In the genomic region with DNA sequence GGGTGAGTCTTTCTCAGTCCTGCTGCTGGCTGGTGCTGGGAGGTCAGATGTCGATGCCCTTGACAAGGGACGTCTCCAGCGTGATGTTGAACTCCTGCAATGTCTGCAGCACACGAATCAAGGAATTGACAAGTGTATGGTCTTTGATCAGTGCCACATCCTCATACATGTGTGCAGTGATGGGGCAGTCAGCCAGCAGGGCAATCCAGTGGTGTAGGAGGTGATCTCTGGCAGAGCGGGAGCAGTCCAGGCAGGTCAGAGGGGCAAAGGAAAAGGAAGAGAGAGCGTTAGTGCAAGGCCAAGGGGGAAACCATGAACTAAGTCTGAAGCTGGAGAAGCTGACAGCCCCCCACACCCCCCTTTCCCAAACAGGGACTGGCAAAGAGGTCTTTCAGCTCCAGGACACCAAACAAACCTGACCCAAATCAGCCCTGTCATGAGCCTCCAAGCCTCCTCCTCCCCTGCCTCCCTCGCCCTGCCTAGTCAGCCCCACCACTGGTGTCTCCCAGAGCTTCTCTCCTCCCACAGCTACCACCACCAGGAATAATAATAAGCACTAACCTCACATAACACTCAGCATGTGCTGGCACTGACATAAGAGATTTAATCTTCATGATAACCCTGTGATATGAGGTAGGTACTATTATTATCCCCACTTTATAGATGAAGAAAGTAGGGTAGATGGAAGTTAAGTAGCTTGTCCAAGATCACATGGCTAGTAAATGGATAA, we compare ENCODE assay signal across 12 cellular contexts. TPM values are rescaled to one million over a fixed set of nuclear protein-coding genes. Genes with fewer than 3 reads are reported as not detected.
DNase-seq lines count a peak whose midpoint lies in the region; ATAC-seq and TF ChIP-seq lines count a peak whose summit lies in the region.
"Had no signal": no experiment of that assay in that cellular context is flagged by ENCODE, and none has a peak within 500 bp of the region (broad histone marks: within the 10 kb centered on the region; RNA-seq: fewer than 3 reads in every experiment).

No MANE protein-coding gene starts in this region.

- intact Hi-C loops in Right ventricle myocardium superior (cut with DNase I): no loop called here
- intact Hi-C loops in activated T-helper 2 cell treated with anti-CD3 and anti-CD28 coated beads, Interferon-gamma antibody, Interleukin-2, Interleukin-4, amounts not matched to agents 10 μg/mL and 5 μg/mL and 100 μg/mL, durations not matched to agents 14 hours and 24 hours and 36 hours (cut with micrococcal nuclease): loop anchor here (5.0 kb wide), 2 partner anchors 42 to 137 kb away; partner anchors contain the start of gene NRIP3
- intact Hi-C loops in uterus (cut with DNase I; ENCODE audit: low total_unique reads): loop anchor here (10.0 kb wide), 1 partner anchor 125 kb away; no protein-coding TSS in a partner anchor

- peaks cover 57% of the 10 kb centered on the region for H3K36me3 Mint-ChIP-seq in activated T-helper 2 cell treated with anti-CD3 and anti-CD28 coated beads, Interferon-gamma antibody, Interleukin-2, Interleukin-4, amounts not matched to agents 10 μg/mL and 5 μg/mL and 100 μg/mL, durations not matched to agents 14 hours and 24 hours and 36 hours (ENCODE audit: low read depth)

- H3K36me3 ChIP-seq in cardiac muscle cell (peaks cover 66% of the 10 kb centered on the region), uterus (no peaks in the 10 kb centered on the region)

- no peak overlapping the region for H3K4me3 Mint-ChIP-seq in activated T-helper 2 cell treated with anti-CD3 and anti-CD28 coated beads, Interferon-gamma antibody, Interleukin-2, Interleukin-4, amounts not matched to agents 10 μg/mL and 5 μg/mL and 100 μg/mL, durations not matched to agents 14 hours and 24 hours and 36 hours (ENCODE audit: low read depth)
- H3K4me3 Mint-ChIP-seq: central memory CD8-positive, alpha-beta T cell had no signal

- DNase-seq in cardiac muscle cell (ENCODE audit: low read depth in 1 of 2, low spot score in 1 of 2): no peak
- DNase-seq in Right ventricle myocardium superior: no peak
- DNase-seq in activated T-helper 2 cell treated with anti-CD3 and anti-CD28 coated beads, Interferon-gamma antibody, Interleukin-2, Interleukin-4, amounts not matched to agents 10 μg/mL and 5 μg/mL and 100 μg/mL, durations not matched to agents 14 hours and 24 hours and 36 hours (ENCODE audit: low spot score): no peak
- DNase-seq in left lobe of liver (ENCODE audit: low spot score): peak; percentile 55
- DNase-seq in uterus: no peak
- DNase-seq in superior temporal gyrus (ENCODE audit: extremely low spot score): no peak
- DNase-seq in NCI-H510A treated with DMSO at 0.1 percent for 48 hours (lab: John Stamatoyannopoulos, UW): no peak
- DNase-seq: stimulated activated CD8-positive, alpha-beta memory T cell treated with anti-CD3 and anti-CD28 coated beads, Interleukin-4, amount 100 ng/mL, for 48 hours had no signal

- H3K27ac ChIP-seq in cardiac muscle cell: peak overlapping the region; percentile 54
- H3K27ac ChIP-seq in uterus: peak overlapping the region; percentile 28 to 62
- H3K27ac ChIP-seq: SJCRH30 had no signal

- no peaks in the 10 kb centered on the region for H3K27me3 ChIP-seq in cardiac muscle cell
- no peaks in the 10 kb centered on the region for H3K27me3 ChIP-seq in uterus
- H3K27me3 ChIP-seq: SJCRH30 had no signal

- peaks cover 30% of the 10 kb centered on the region for H3K4me1 Mint-ChIP-seq in activated T-helper 2 cell treated with anti-CD3 and anti-CD28 coated beads, Interferon-gamma antibody, Interleukin-2, Interleukin-4, amounts not matched to agents 10 μg/mL and 5 μg/mL and 100 μg/mL, durations not matched to agents 14 hours and 24 hours and 36 hours (ENCODE audit: low read depth)

- ATAC-seq in Right ventricle myocardium superior (ENCODE audit: poor library complexity) (no peak), left lobe of liver (peak; percentile 75), GM21576 (IDR thresholded peaks at IDR 0.05; ENCODE audit: unreplicated experiment) (no peak)

- no peaks in the 10 kb centered on the region for H3K27me3 Mint-ChIP-seq in activated T-helper 2 cell treated with anti-CD3 and anti-CD28 coated beads, Interferon-gamma antibody, Interleukin-2, Interleukin-4, amounts not matched to agents 10 μg/mL and 5 μg/mL and 100 μg/mL, durations not matched to agents 14 hours and 24 hours and 36 hours (ENCODE audit: low read depth)
- H3K27me3 Mint-ChIP-seq: central memory CD8-positive, alpha-beta T cell had no signal

- H3K27ac Mint-ChIP-seq in activated T-helper 2 cell treated with anti-CD3 and anti-CD28 coated beads, Interferon-gamma antibody, Interleukin-2, Interleukin-4, amounts not matched to agents 10 μg/mL and 5 μg/mL and 100 μg/mL, durations not matched to agents 14 hours and 24 hours and 36 hours: peak overlapping the region; percentile 28

- H3K4me3 ChIP-seq in cardiac muscle cell (no peak overlapping the region), uterus (no peak overlapping the region)
- H3K4me3 ChIP-seq: SJCRH30 had no signal

- H3K9me3 ChIP-seq in cardiac muscle cell (ENCODE audit: low read depth) (no peaks in the 10 kb centered on the region), uterus (no peaks in the 10 kb centered on the region)
- H3K9me3 ChIP-seq: SJCRH30 had no signal

- TF ChIP-seq CTCF in cardiac muscle cell (IDR thresholded peaks at IDR 0.05; ENCODE audit: low read depth, low read length) (no peak), uterus (IDR thresholded peaks at IDR 0.05) (no peak)

- H3K4me1 ChIP-seq in cardiac muscle cell (ENCODE audit: low read depth) (no peaks in the 10 kb centered on the region), uterus (no peaks in the 10 kb centered on the region)
- H3K4me1 ChIP-seq: SJCRH30 had no signal

- H3K9me3 Mint-ChIP-seq in activated T-helper 2 cell treated with anti-CD3 and anti-CD28 coated beads, Interferon-gamma antibody, Interleukin-2, Interleukin-4, amounts not matched to agents 10 μg/mL and 5 μg/mL and 100 μg/mL, durations not matched to agents 14 hours and 24 hours and 36 hours: no peaks in the 10 kb centered on the region
- H3K9me3 Mint-ChIP-seq: central memory CD8-positive, alpha-beta T cell had no signal

- no peak for TF ChIP-seq POLR2A in uterus (IDR thresholded peaks at IDR 0.05)

RNA-seq across cellular contexts. Expression of gene SCUBE2, which starts 48.4 kb away (rescaled TPM):
- 0.18 and 0.21 TPM in 2 replicates for total RNA-seq in cardiac muscle cell
- 1.4 TPM in 1 of 2 replicates, not detected in the other for polyA plus RNA-seq in cardiac muscle cell
- total RNA-seq in Right ventricle myocardium superior: 1.9 TPM
- total RNA-seq in activated T-helper 2 cell treated with anti-CD3 and anti-CD28 coated beads, Interferon-gamma antibody, Interleukin-2, Interleukin-4, amounts not matched to agents 10 μg/mL and 5 μg/mL and 100 μg/mL, durations not matched to agents 14 hours and 24 hours and 36 hours: 0.18 TPM in 1 of 2 replicates, not detected in the other
- total RNA-seq in left lobe of liver: 0.65 TPM
- 10 to 100 TPM in 1 of 4 donors, 1 to 10 TPM in 2, under 1 TPM in 1; 0.88 to 66.8 (median 5.9) TPM for total RNA-seq in uterus
- total RNA-seq: activated CD8-positive, alpha-beta memory T cell treated with anti-CD3 and anti-CD28 coated beads for 36 hours had no signal
